Comparison of ENCODE assay signal across 26 cellular contexts in the genomic region with DNA sequence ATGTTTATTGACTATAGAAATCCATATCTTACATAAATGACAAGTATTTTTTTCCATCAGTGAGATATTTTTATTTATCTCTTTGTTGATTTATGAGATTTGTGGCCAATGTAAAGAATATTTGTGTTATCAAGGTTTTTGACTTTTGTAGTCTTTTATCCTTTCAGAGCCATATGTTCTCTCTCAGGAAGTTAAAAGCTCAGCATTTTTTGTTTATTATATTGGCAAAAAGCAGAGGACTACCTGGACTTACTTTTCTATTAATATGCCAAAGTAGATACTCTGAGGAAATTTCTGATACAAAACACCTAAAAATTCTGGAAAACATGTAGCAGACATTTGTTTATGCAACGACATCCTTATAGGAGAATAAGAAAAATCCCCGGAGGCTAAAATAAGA.
"Had no signal": no experiment of that assay in that cellular context is flagged by ENCODE, and none has a peak within 500 bp of the region (broad histone marks: within the 10 kb centered on the region; RNA-seq: fewer than 3 reads in every experiment).

No MANE protein-coding gene starts in this region.

- H3K36me3 ChIP-seq: colonic mucosa, esophagus muscularis mucosa, esophagus squamous epithelium, gastrocnemius medialis, gastroesophageal sphincter, heart left ventricle, heart right ventricle had no signal

- H3K27me3 ChIP-seq: colonic mucosa, dorsolateral prefrontal cortex, esophagus muscularis mucosa, esophagus squamous epithelium, foreskin keratinocyte, gastrocnemius medialis, gastroesophageal sphincter, heart left ventricle, heart right ventricle had no signal

- ATAC-seq: effector memory CD8-positive, alpha-beta T cell; esophagus mucosa; foreskin keratinocyte; gastrocnemius medialis; gastroesophageal sphincter; heart left ventricle; heart right ventricle had no signal

- FAIRE-seq: colon, endothelial cell of umbilical vein had no signal

- H3K4me1 ChIP-seq: colonic mucosa, esophagus muscularis mucosa, esophagus squamous epithelium, foreskin keratinocyte, gastrocnemius medialis, gastroesophageal sphincter, heart left ventricle, heart right ventricle had no signal

- H3K4me3 ChIP-seq: colonic mucosa, coronary artery, dorsolateral prefrontal cortex, esophagus muscularis mucosa, esophagus squamous epithelium, gastrocnemius medialis, gastroesophageal sphincter, heart left ventricle, heart right ventricle had no signal

- H3K9me3 ChIP-seq: colonic mucosa, esophagus muscularis mucosa, esophagus squamous epithelium, gastrocnemius medialis, gastroesophageal sphincter, heart left ventricle, heart right ventricle had no signal

- DNase-seq: colonic mucosa; cortex of kidney; dermis blood vessel endothelial cell; dorsolateral prefrontal cortex; effector CD4-positive, alpha-beta T cell; effector CD8-positive, alpha-beta T cell; effector memory CD4-positive, alpha-beta T cell; effector memory CD8-positive, alpha-beta T cell; endodermal cell; erythroblast; esophagus squamous epithelium; foreskin fibroblast; foreskin keratinocyte; foreskin melanocyte; gastrocnemius medialis; glutamatergic neuron; head of caudate nucleus; heart left ventricle; heart right ventricle had no signal

- H3K27ac ChIP-seq: colonic mucosa, coronary artery, dorsolateral prefrontal cortex, epithelial cell of prostate, esophagus muscularis mucosa, esophagus squamous epithelium, foreskin keratinocyte, gastrocnemius medialis, gastroesophageal sphincter, heart left ventricle, heart right ventricle had no signal
